In genomic region chr3:11185144-11185543, GRCh38 we compare ENCODE assay signal across 1 cellular context.
TF ChIP-seq lines count a peak whose summit lies in the region.

No MANE protein-coding gene starts in this region.

TF ChIP-seq in SK-N-SH, 30 proteins besides CTCF, POLR2A, EP300 and RAD21 (continued from another document):
- TF ChIP-seq, protein P1, sequence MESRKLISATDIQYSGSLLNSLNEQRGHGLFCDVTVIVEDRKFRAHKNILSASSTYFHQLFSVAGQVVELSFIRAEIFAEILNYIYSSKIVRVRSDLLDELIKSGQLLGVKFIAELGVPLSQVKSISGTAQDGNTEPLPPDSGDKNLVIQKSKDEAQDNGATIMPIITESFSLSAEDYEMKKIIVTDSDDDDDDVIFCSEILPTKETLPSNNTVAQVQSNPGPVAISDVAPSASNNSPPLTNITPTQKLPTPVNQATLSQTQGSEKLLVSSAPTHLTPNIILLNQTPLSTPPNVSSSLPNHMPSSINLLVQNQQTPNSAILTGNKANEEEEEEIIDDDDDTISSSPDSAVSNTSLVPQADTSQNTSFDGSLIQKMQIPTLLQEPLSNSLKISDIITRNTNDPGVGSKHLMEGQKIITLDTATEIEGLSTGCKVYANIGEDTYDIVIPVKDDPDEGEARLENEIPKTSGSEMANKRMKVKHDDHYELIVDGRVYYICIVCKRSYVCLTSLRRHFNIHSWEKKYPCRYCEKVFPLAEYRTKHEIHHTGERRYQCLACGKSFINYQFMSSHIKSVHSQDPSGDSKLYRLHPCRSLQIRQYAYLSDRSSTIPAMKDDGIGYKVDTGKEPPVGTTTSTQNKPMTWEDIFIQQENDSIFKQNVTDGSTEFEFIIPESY (IDR thresholded peaks at IDR 0.05; ENCODE audit: borderline replicate concordance, low read depth) = no peak
